Comparison of ENCODE assay signal across 1 cellular context in the genomic region with DNA sequence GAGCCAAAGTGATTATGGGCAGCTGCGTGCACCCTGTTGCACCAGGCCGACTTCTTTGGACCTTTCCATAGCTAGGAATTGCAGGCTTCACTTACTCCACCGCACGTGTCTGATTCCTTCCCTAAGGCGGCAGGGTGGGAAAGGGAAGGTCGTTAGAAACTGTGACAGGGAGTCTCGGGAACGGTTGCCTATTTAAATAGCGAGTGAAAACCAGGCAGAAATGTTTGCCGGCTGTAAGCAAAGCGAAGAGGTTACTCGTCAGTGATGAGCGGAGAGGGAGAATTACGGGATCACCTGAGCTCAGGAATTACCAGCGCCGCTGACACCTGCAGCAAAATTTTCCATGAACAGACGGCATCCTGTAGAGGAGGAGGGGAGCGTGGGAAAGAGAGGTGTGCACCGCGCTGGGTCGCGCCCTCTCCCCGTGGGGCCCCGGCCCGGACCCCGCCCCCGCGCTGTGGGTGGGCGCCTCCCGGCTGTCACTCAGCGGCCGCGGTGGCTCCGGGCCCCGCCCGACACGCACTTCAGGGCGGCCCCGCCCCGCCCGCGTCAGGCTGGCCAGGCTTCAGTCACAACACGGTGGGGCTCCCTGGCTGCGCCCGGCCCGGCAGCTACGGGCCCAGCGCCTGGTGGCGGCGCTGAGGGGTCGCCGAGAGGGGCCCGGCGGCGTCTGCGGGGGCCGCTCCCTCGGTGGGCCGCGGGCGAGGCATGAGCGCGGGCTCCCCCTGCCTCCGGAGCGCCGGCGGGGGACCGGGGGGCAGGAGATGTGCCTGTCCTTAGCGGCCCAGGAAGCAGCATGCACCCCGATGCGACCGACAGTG.
TF ChIP-seq lines count a peak whose summit lies in the region.

A gene (plus strand): TSS at position 568 of the 821 bp plus-strand sequence. CDS start 229 bp downstream, at position 797.

TF ChIP-seq in HepG2, 621 proteins besides CTCF, POLR2A, EP300 and RAD21 (continued from another document and continues in another):
- TF ChIP-seq, protein P1, sequence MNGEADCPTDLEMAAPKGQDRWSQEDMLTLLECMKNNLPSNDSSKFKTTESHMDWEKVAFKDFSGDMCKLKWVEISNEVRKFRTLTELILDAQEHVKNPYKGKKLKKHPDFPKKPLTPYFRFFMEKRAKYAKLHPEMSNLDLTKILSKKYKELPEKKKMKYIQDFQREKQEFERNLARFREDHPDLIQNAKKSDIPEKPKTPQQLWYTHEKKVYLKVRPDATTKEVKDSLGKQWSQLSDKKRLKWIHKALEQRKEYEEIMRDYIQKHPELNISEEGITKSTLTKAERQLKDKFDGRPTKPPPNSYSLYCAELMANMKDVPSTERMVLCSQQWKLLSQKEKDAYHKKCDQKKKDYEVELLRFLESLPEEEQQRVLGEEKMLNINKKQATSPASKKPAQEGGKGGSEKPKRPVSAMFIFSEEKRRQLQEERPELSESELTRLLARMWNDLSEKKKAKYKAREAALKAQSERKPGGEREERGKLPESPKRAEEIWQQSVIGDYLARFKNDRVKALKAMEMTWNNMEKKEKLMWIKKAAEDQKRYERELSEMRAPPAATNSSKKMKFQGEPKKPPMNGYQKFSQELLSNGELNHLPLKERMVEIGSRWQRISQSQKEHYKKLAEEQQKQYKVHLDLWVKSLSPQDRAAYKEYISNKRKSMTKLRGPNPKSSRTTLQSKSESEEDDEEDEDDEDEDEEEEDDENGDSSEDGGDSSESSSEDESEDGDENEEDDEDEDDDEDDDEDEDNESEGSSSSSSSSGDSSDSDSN (CRISPR knock-in tag; IDR thresholded peaks at IDR 0.05) = peak; percentile 55; the same call in 1 of the 2 replicates
- TF ChIP-seq SAFB2 (CRISPR knock-in tag; IDR thresholded peaks at IDR 0.05; ENCODE audit: borderline replicate concordance, low read depth) = peak; percentile 71; the same call in 1 of the 2 replicates
- TF ChIP-seq, protein P2, sequence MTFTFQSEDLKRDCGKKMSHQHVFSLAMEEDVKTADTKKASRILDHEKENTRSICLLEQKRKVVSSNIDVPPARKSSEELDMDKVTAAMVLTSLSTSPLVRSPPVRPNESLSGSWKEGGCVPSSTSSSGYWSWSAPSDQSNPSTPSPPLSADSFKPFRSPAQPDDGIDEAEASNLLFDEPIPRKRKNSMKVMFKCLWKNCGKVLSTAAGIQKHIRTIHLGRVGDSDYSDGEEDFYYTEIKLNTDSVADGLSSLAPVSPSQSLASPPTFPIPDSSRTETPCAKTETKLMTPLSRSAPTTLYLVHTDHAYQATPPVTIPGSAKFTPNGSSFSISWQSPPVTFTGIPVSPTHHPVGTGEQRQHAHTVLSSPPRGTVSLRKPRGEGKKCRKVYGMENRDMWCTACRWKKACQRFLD (CRISPR knock-in tag; IDR thresholded peaks at IDR 0.05; ENCODE audit: borderline replicate concordance) = no peak
- TF ChIP-seq HIVEP1 (CRISPR knock-in tag; IDR thresholded peaks at IDR 0.05) = 0 out of 2 replicates have a peak, but pooled peaks have one; percentile 61
- TF ChIP-seq NPAS2 (CRISPR knock-in tag; IDR thresholded peaks at IDR 0.05; ENCODE audit: borderline replicate concordance) = no peak
- 0 out of 2 replicates have a peak, but pooled peaks have one; percentile 46 for TF ChIP-seq ZMAT3 (CRISPR knock-in tag; conservative IDR thresholded peaks at IDR 0.05)
- TF ChIP-seq, protein P3, sequence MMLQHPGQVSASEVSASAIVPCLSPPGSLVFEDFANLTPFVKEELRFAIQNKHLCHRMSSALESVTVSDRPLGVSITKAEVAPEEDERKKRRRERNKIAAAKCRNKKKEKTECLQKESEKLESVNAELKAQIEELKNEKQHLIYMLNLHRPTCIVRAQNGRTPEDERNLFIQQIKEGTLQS (CRISPR knock-in tag; IDR thresholded peaks at IDR 0.05) = no peak
- TF ChIP-seq, protein P4, sequence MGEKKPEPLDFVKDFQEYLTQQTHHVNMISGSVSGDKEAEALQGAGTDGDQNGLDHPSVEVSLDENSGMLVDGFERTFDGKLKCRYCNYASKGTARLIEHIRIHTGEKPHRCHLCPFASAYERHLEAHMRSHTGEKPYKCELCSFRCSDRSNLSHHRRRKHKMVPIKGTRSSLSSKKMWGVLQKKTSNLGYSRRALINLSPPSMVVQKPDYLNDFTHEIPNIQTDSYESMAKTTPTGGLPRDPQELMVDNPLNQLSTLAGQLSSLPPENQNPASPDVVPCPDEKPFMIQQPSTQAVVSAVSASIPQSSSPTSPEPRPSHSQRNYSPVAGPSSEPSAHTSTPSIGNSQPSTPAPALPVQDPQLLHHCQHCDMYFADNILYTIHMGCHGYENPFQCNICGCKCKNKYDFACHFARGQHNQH (CRISPR knock-in tag; IDR thresholded peaks at IDR 0.05) = no peak; the same call in 1 of the 2 replicates
- no peak for TF ChIP-seq KDM6A (CRISPR knock-in tag; IDR thresholded peaks at IDR 0.05; ENCODE audit: low read depth)
- TF ChIP-seq, protein P5, sequence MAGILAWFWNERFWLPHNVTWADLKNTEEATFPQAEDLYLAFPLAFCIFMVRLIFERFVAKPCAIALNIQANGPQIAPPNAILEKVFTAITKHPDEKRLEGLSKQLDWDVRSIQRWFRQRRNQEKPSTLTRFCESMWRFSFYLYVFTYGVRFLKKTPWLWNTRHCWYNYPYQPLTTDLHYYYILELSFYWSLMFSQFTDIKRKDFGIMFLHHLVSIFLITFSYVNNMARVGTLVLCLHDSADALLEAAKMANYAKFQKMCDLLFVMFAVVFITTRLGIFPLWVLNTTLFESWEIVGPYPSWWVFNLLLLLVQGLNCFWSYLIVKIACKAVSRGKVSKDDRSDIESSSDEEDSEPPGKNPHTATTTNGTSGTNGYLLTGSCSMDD (CRISPR knock-in tag; IDR thresholded peaks at IDR 0.05) = no peak
- peak; percentile 88 for TF ChIP-seq SP5 (CRISPR knock-in tag; IDR thresholded peaks at IDR 0.05; ENCODE audit: borderline replicate concordance, low read depth)
- TF ChIP-seq SSRP1 (CRISPR knock-in tag; IDR thresholded peaks at IDR 0.05) = no peak
- TF ChIP-seq, protein P6, sequence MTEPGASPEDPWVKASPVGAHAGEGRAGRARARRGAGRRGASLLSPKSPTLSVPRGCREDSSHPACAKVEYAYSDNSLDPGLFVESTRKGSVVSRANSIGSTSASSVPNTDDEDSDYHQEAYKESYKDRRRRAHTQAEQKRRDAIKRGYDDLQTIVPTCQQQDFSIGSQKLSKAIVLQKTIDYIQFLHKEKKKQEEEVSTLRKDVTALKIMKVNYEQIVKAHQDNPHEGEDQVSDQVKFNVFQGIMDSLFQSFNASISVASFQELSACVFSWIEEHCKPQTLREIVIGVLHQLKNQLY (CRISPR knock-in tag; IDR thresholded peaks at IDR 0.05) = peak; percentile 32; the same call in 1 of the 2 replicates
- TF ChIP-seq, protein P7, sequence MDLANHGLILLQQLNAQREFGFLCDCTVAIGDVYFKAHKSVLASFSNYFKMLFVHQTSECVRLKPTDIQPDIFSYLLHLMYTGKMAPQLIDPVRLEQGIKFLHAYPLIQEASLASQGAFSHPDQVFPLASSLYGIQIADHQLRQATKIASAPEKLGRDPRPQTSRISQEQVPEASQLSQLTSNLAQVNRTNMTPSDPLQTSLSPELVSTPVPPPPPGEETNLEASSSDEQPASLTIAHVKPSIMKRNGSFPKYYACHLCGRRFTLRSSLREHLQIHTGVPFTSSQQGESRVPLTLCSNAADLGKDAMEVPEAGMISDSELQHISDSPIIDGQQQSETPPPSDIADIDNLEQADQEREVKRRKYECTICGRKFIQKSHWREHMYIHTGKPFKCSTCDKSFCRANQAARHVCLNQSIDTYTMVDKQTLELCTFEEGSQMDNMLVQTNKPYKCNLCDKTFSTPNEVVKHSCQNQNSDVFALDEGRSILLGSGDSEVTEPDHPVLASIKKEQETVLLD (CRISPR knock-in tag; IDR thresholded peaks at IDR 0.05; ENCODE audit: low read depth) = peak; percentile 28; the same call in 1 of the 2 replicates
- TF ChIP-seq, protein P8, sequence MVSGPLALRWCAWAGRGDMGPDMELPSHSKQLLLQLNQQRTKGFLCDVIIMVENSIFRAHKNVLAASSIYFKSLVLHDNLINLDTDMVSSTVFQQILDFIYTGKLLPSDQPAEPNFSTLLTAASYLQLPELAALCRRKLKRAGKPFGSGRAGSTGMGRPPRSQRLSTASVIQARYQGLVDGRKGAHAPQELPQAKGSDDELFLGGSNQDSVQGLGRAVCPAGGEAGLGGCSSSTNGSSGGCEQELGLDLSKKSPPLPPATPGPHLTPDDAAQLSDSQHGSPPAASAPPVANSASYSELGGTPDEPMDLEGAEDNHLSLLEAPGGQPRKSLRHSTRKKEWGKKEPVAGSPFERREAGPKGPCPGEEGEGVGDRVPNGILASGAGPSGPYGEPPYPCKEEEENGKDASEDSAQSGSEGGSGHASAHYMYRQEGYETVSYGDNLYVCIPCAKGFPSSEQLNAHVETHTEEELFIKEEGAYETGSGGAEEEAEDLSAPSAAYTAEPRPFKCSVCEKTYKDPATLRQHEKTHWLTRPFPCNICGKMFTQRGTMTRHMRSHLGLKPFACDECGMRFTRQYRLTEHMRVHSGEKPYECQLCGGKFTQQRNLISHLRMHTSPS (CRISPR knock-in tag; IDR thresholded peaks at IDR 0.05; ENCODE audit: low read depth) = no peak
- peak; percentile 53; the same call in 1 of the 2 replicates for TF ChIP-seq RARA (CRISPR knock-in tag; IDR thresholded peaks at IDR 0.05)
- no peak for TF ChIP-seq ELF1 (CRISPR knock-in tag; IDR thresholded peaks at IDR 0.05)
- TF ChIP-seq THYN1 (CRISPR knock-in tag; IDR thresholded peaks at IDR 0.05; ENCODE audit: borderline replicate concordance, low read depth) = no peak
- TF ChIP-seq MEIS2 (CRISPR knock-in tag; IDR thresholded peaks at IDR 0.05) = peak; percentile 92
- TF ChIP-seq NFIC (IDR thresholded peaks at IDR 0.05; ENCODE audit: low read length) = no peak
- TF ChIP-seq TAF1 (CRISPR knock-in tag; IDR thresholded peaks at IDR 0.05) = peak; percentile 37; the same call in 1 of the 2 replicates
- TF ChIP-seq ZKSCAN1 (IDR thresholded peaks at IDR 0.05; ENCODE audit: low read length) = no peak
- TF ChIP-seq, protein P9, sequence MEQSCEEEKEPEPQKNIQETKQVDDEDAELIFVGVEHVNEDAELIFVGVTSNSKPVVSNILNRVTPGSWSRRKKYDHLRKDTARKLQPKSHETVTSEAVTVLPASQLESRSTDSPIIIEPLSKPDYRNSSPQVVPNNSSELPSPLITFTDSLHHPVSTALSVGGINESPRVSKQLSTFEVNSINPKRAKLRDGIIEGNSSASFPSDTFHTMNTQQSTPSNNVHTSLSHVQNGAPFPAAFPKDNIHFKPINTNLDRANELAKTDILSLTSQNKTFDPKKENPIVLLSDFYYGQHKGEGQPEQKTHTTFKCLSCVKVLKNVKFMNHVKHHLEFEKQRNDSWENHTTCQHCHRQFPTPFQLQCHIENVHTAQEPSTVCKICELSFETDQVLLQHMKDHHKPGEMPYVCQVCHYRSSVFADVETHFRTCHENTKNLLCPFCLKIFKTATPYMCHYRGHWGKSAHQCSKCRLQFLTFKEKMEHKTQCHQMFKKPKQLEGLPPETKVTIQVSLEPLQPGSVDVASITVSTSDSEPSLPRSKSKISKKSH (CRISPR knock-in tag; IDR thresholded peaks at IDR 0.05; ENCODE audit: borderline replicate concordance) = peak; percentile 56; the same call in 1 of the 2 replicates
- no peak; the same call in 1 of the 2 replicates for TF ChIP-seq ZSCAN20 (CRISPR knock-in tag; IDR thresholded peaks at IDR 0.05; ENCODE audit: borderline replicate concordance)
- TF ChIP-seq TBX3 (IDR thresholded peaks at IDR 0.05; ENCODE audit: borderline replicate concordance) = peak; percentile 46; the same call in 1 of the 2 replicates
- TF ChIP-seq ZNF121 (CRISPR knock-in tag; IDR thresholded peaks at IDR 0.05) = no peak; the same call in 1 of the 2 replicates
- TF ChIP-seq KDM2A (CRISPR knock-in tag; IDR thresholded peaks at IDR 0.05; ENCODE audit: borderline replicate concordance, low read depth) = peak; percentile 71; the same call in 1 of the 2 replicates
- TF ChIP-seq ZKSCAN8 (CRISPR knock-in tag; IDR thresholded peaks at IDR 0.05; ENCODE audit: borderline replicate concordance) = no peak
- no peak for TF ChIP-seq NCOA5 (CRISPR knock-in tag; IDR thresholded peaks at IDR 0.05)
- TF ChIP-seq FOXA3 (CRISPR knock-in tag; IDR thresholded peaks at IDR 0.05) = peak; percentile 32; the same call in 1 of the 2 replicates
- peak in 1 of 2 experiments; percentile 69; a peak in 1 of 4 replicates for TF ChIP-seq KLF16 (CRISPR knock-in tag; IDR thresholded peaks at IDR 0.05)
- TF ChIP-seq, protein P10, sequence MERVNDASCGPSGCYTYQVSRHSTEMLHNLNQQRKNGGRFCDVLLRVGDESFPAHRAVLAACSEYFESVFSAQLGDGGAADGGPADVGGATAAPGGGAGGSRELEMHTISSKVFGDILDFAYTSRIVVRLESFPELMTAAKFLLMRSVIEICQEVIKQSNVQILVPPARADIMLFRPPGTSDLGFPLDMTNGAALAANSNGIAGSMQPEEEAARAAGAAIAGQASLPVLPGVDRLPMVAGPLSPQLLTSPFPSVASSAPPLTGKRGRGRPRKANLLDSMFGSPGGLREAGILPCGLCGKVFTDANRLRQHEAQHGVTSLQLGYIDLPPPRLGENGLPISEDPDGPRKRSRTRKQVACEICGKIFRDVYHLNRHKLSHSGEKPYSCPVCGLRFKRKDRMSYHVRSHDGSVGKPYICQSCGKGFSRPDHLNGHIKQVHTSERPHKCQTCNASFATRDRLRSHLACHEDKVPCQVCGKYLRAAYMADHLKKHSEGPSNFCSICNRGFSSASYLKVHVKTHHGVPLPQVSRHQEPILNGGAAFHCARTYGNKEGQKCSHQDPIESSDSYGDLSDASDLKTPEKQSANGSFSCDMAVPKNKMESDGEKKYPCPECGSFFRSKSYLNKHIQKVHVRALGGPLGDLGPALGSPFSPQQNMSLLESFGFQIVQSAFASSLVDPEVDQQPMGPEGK (CRISPR knock-in tag; IDR thresholded peaks at IDR 0.05) = peak; percentile 63; the same call in 1 of the 2 replicates
- 0 out of 2 replicates have a peak, but pooled peaks have one; percentile 32 for TF ChIP-seq HMG20A (CRISPR knock-in tag; IDR thresholded peaks at IDR 0.05; ENCODE audit: borderline replicate concordance)
- TF ChIP-seq MZF1 (CRISPR knock-in tag; IDR thresholded peaks at IDR 0.05; ENCODE audit: borderline replicate concordance) = no peak
- TF ChIP-seq, protein P11, sequence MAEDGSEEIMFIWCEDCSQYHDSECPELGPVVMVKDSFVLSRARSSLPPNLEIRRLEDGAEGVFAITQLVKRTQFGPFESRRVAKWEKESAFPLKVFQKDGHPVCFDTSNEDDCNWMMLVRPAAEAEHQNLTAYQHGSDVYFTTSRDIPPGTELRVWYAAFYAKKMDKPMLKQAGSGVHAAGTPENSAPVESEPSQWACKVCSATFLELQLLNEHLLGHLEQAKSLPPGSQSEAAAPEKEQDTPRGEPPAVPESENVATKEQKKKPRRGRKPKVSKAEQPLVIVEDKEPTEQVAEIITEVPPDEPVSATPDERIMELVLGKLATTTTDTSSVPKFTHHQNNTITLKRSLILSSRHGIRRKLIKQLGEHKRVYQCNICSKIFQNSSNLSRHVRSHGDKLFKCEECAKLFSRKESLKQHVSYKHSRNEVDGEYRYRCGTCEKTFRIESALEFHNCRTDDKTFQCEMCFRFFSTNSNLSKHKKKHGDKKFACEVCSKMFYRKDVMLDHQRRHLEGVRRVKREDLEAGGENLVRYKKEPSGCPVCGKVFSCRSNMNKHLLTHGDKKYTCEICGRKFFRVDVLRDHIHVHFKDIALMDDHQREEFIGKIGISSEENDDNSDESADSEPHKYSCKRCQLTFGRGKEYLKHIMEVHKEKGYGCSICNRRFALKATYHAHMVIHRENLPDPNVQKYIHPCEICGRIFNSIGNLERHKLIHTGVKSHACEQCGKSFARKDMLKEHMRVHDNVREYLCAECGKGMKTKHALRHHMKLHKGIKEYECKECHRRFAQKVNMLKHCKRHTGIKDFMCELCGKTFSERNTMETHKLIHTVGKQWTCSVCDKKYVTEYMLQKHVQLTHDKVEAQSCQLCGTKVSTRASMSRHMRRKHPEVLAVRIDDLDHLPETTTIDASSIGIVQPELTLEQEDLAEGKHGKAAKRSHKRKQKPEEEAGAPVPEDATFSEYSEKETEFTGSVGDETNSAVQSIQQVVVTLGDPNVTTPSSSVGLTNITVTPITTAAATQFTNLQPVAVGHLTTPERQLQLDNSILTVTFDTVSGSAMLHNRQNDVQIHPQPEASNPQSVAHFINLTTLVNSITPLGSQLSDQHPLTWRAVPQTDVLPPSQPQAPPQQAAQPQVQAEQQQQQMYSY (CRISPR knock-in tag; IDR thresholded peaks at IDR 0.05) = peak; percentile 61; the same call in 1 of the 2 replicates
